16 cellular contexts compared by ENCODE assay signal in the genomic region with DNA sequence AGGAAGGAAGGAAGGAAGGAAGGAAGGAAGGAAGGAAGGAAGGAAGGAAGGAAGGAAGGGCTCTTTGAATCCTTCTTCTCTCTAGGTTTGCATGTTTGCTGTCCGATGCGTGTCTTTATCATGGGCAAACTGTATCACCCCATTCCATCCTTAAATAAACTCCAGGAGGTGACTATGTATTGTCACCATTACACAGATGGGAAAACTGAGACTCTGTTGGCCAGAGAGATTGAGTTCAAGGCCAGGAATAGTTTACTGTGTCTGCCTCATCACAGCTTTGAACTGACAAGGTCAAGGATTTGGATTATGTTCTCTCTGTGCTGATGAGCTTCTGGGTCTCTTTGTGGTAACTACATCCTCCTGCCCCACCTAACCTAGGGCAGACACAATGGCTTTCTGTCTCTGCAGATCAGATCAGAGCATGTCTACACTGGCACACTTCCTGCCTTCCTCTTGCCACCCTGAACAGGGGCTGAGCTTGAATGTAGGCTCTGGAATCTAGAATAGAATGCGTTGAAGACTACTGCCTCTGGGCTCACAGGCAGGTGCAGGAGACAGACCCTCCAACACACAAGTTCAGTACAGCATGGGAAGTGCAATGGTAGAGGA.
DNase-seq lines count a peak whose midpoint lies in the region; ATAC-seq and TF ChIP-seq lines count a peak whose summit lies in the region.
"Had no signal": no experiment of that assay in that cellular context is flagged by ENCODE, and none has a peak within 500 bp of the region (broad histone marks: within the 10 kb centered on the region; RNA-seq: fewer than 3 reads in every experiment).

No MANE protein-coding gene starts in this region.

- peaks cover 0 to 11% (median 4%) of the 10 kb centered on the region in 7 donors for H3K9me3 Mint-ChIP-seq in CD4-positive, CD25-positive, alpha-beta regulatory T cell
- peaks cover 0 to 13% (median 11%) of the 10 kb centered on the region in 3 donors for H3K9me3 Mint-ChIP-seq in T-cell
- H3K9me3 Mint-ChIP-seq in nephron progenitor cell, result peaks cover 35% of the 10 kb centered on the region
- peaks cover 31% of the 10 kb centered on the region for H3K9me3 Mint-ChIP-seq in GM23338

- TF ChIP-seq CTCF in HCT116 (IDR thresholded peaks at IDR 0.05 in 2 of 3, conservative IDR thresholded peaks at IDR 0.05 in 1 of 3; ENCODE audit: borderline replicate concordance in 1 of 3, insufficient read depth in 1 of 3, low read depth in 2 of 3, low read length in 2 of 3), result no peak
- no peak for TF ChIP-seq CTCF in nephron progenitor cell (IDR thresholded peaks at IDR 0.05)
- no peak for TF ChIP-seq CTCF in GM23338 (conservative IDR thresholded peaks at IDR 0.05; ENCODE audit: low read depth in 2 of 2)

- no peak overlapping the region for H3K9ac ChIP-seq in HCT116 (ENCODE audit: low read length)

- BruUV-seq in HCT116 (replicated peaks; lab: Mats Ljungman, UMichigan), result no TSS peak

- peaks cover 0 to 14% (median 10%) of the 10 kb centered on the region in 4 donors for H3K4me1 Mint-ChIP-seq in CD4-positive, CD25-positive, alpha-beta regulatory T cell
- H3K4me1 Mint-ChIP-seq in T-cell (peaks cover 11 to 14% (median 12%) of the 10 kb centered on the region in 3 donors), nephron progenitor cell (peaks cover 38% of the 10 kb centered on the region), GM23338 (peaks cover 2% of the 10 kb centered on the region; the same call in 1 of the 3 replicates)

- H4K20me1 ChIP-seq in HCT116 (ENCODE audit: insufficient read depth) (no peaks in the 10 kb centered on the region), GM23338 (replicated peaks; ENCODE audit: insufficient read depth) (no peaks in the 10 kb centered on the region)

- POLR2A ChIA-PET in HCT116 (lab: Charles Lee), result interaction anchor here (0.6 to 0.7 kb wide), 2 partner anchors 12 to 138 kb away, joined by 3 read pairs; no protein-coding TSS in a partner anchor
- POLR2A ChIA-PET in T-cell (lab: Charles Lee), result interaction anchor here in 1 of 2 donors (0.7 kb wide), 1 partner anchor 192 kb away, joined by 6 read pairs; no protein-coding TSS in a partner anchor

- no peak overlapping the region for H3K27ac ChIP-seq in CD4-positive, CD25-positive, alpha-beta regulatory T cell (ENCODE audit: insufficient read depth, low read length, poor library complexity, severe bottlenecking)
- no peak overlapping the region for H3K27ac ChIP-seq in HCT116 (ENCODE audit: low read depth, low read length)
- H3K27ac ChIP-seq in GM23338 (ENCODE audit: low read depth), result no peak overlapping the region

- no peaks in the 10 kb centered on the region for H3K9me2 ChIP-seq in HCT116 (ENCODE audit: insufficient read depth)
- H3K9me2 ChIP-seq in GM23338 (ENCODE audit: insufficient read depth), result 0 out of 2 replicates have a peak, but pooled peaks cover 3% of the 10 kb centered on the region

- H3K4me3 Mint-ChIP-seq in CD4-positive, CD25-positive, alpha-beta regulatory T cell, result peak overlapping the region in 1 of 4 donors; percentile 11
- H3K4me3 Mint-ChIP-seq in T-cell, result no peak overlapping the region
- no peak overlapping the region for H3K4me3 Mint-ChIP-seq in nephron progenitor cell
- H3K4me3 Mint-ChIP-seq in GM23338, result no peak overlapping the region
- H3K4me3 Mint-ChIP-seq: B cell had no signal

- no peak overlapping the region for H3K27ac Mint-ChIP-seq in CD4-positive, CD25-positive, alpha-beta regulatory T cell
- H3K27ac Mint-ChIP-seq in T-cell (no peak overlapping the region), nephron progenitor cell (peak overlapping the region; percentile 58), GM23338 (no peak overlapping the region)
- H3K27ac Mint-ChIP-seq: B cell had no signal

- H3K36me3 Mint-ChIP-seq in CD4-positive, CD25-positive, alpha-beta regulatory T cell, result no peaks in the 10 kb centered on the region
- H3K36me3 Mint-ChIP-seq in T-cell (peaks cover 6% of the 10 kb centered on the region), nephron progenitor cell (ENCODE audit: low read depth) (peaks cover 16% of the 10 kb centered on the region), GM23338 (ENCODE audit: low read depth) (peaks cover 13% of the 10 kb centered on the region)

- H3K4me3 ChIP-seq in CD4-positive, CD25-positive, alpha-beta regulatory T cell (ENCODE audit: low read depth, low read length), result no peak overlapping the region
- H3K4me3 ChIP-seq in HCT116 (replicated peaks in 1 of 2; ENCODE audit: low read depth in 1 of 2, low read length in 2 of 2) (no peak overlapping the region), GM23338 (no peak overlapping the region)

- H3F3A ChIP-seq in GM23338 (replicated peaks; ENCODE audit: low read depth), result no peaks in the 10 kb centered on the region

- CTCF ChIA-PET in HCT116 (lab: Charles Lee) (no interaction called here), T-cell (lab: Charles Lee) (no interaction called here)

- intact Hi-C loops in HCT116 (cut with micrococcal nuclease), result no loop called here

- peak in 1 of 3 donors; percentile 65 for DNase-seq in CD4-positive, CD25-positive, alpha-beta regulatory T cell
- DNase-seq in HCT116 (ENCODE audit: low read depth, low spot score) (no peak), T-cell (peak in 4 of 34 experiments; percentile 3 to 7 (median 4)), nephron progenitor cell (no peak), GDM1 (lab: John Stamatoyannopoulos, UW) (no peak), GM23338 (ENCODE audit: low spot score) (no peak)
- DNase-seq: Calu3, DMS53, NCI-H1930, NCI-H2171, NCI-H748 treated with DMSO at 0.1 percent for 48 hours, OCI-M1, RPMI8226, SIG-M5 had no signal

- TF ChIP-seq RAD21 in HCT116 (IDR thresholded peaks at IDR 0.05; ENCODE audit: low read depth), result no peak

- RAD21 ChIA-PET in HCT116 (lab: Charles Lee; ENCODE audit: low non-redundant PET in 1 of 2, low total read pairs in 2 of 2, uncharacterized antibody in 2 of 2, unreplicated experiment in 2 of 2), result no interaction called here

- no peaks in the 10 kb centered on the region for H3K36me3 ChIP-seq in CD4-positive, CD25-positive, alpha-beta regulatory T cell (ENCODE audit: control insufficient read depth, insufficient read depth, low read length)
- no peaks in the 10 kb centered on the region for H3K36me3 ChIP-seq in HCT116 (ENCODE audit: control insufficient read depth in 1 of 2, insufficient read depth in 2 of 2, low read length in 2 of 2)
- H3K36me3 ChIP-seq in GM23338 (ENCODE audit: insufficient read depth), result no peaks in the 10 kb centered on the region; the same call in 1 of the 2 replicates

- H3K79me2 ChIP-seq in HCT116 (ENCODE audit: insufficient read depth, low read length) (no peaks in the 10 kb centered on the region), GM23338 (replicated peaks; ENCODE audit: insufficient read depth) (no peaks in the 10 kb centered on the region)

- TF ChIP-seq POLR2A in HCT116 (IDR thresholded peaks at IDR 0.05; ENCODE audit: borderline replicate concordance, extremely low read depth, insufficient read depth, insufficient read length), result no peak

- no peaks in the 10 kb centered on the region for H3K9me3 ChIP-seq in CD4-positive, CD25-positive, alpha-beta regulatory T cell (ENCODE audit: control insufficient read depth in 2 of 2, low read length in 2 of 2)
- H3K9me3 ChIP-seq in HCT116 (ENCODE audit: control insufficient read depth in 1 of 2, insufficient read depth in 1 of 2, low read depth in 1 of 2, low read length in 2 of 2), result peaks cover 8 to 21% of the 10 kb centered on the region in 2 experiments; a peak in 2 of 4 replicates

- H3K4me1 ChIP-seq in CD4-positive, CD25-positive, alpha-beta regulatory T cell (ENCODE audit: control insufficient read depth, insufficient read depth, low read length, poor library complexity, severe bottlenecking), result no peaks in the 10 kb centered on the region
- peaks cover 0 to 15% of the 10 kb centered on the region in 2 experiments; a peak in 2 of 4 replicates for H3K4me1 ChIP-seq in HCT116 (ENCODE audit: control insufficient read depth in 1 of 2, insufficient read depth in 2 of 2, low read length in 2 of 2)
- no peaks in the 10 kb centered on the region for H3K4me1 ChIP-seq in GM23338 (ENCODE audit: insufficient read depth)

- peak; percentile 71 to 72 for ATAC-seq in CD4-positive, CD25-positive, alpha-beta regulatory T cell (ENCODE audit: low read depth in 2 of 2)
- ATAC-seq in HCT116 (0 out of 2 replicates have a peak, but pooled peaks have one; percentile 12), T-cell (replicated peaks in 1 of 4) (peak; percentile 69 to 96 (median 80)), HG02623 (IDR thresholded peaks at IDR 0.05; ENCODE audit: unreplicated experiment) (no peak), GM23338 (no peak)

- no peak overlapping the region for H3K4me2 ChIP-seq in HCT116 (ENCODE audit: low read length)
- no peak overlapping the region for H3K4me2 ChIP-seq in GM23338

- peaks cover 23% of the 10 kb centered on the region for H3K27me3 Mint-ChIP-seq in CD4-positive, CD25-positive, alpha-beta regulatory T cell
- H3K27me3 Mint-ChIP-seq in T-cell (peaks cover 0 to 2% of the 10 kb centered on the region in 2 donors), nephron progenitor cell (ENCODE audit: low read depth, poor library complexity) (peaks cover 15% of the 10 kb centered on the region), GM23338 (ENCODE audit: insufficient read depth, low read depth, poor library complexity) (peaks cover 6% of the 10 kb centered on the region)

- no peak overlapping the region for H2AFZ ChIP-seq in HCT116 (ENCODE audit: low read depth, low read length, poor library complexity, severe bottlenecking)
- no peak overlapping the region for H2AFZ ChIP-seq in GM23338

- no peaks in the 10 kb centered on the region for H3K27me3 ChIP-seq in CD4-positive, CD25-positive, alpha-beta regulatory T cell (ENCODE audit: control insufficient read depth, insufficient read depth, low read length)
- H3K27me3 ChIP-seq in HCT116 (ENCODE audit: insufficient read depth, low read length) (no peaks in the 10 kb centered on the region), GM23338 (ENCODE audit: insufficient read depth) (no peaks in the 10 kb centered on the region)

TF ChIP-seq in HCT116, 20 proteins besides CTCF, POLR2A, EP300 and RAD21:
- no peak for TF ChIP-seq EGR1 (IDR thresholded peaks at IDR 0.05; ENCODE audit: low read depth)
- TF ChIP-seq TCF7L2 (IDR thresholded peaks at IDR 0.05; ENCODE audit: borderline replicate concordance, extremely low read depth, insufficient read depth, insufficient read length), result no peak
- TF ChIP-seq ELF1 (IDR thresholded peaks at IDR 0.05; ENCODE audit: borderline replicate concordance, low read depth), result no peak
- no peak for TF ChIP-seq SIN3A (IDR thresholded peaks at IDR 0.05; ENCODE audit: low read depth)
TF ChIP-seq in HCT116: peak in this region for 0.

TF ChIP-seq in GM23338, 12 proteins besides CTCF, POLR2A, EP300 and RAD21 (continues in another document):
- TF ChIP-seq POLR2AphosphoS5 (IDR thresholded peaks at IDR 0.05; ENCODE audit: low read depth), result no peak

Comparison
In these comparisons a context has a peak if more than half of its experiments do, and no peak if none do; other contexts are left out.
1. ATAC-seq: peak in CD4-positive, CD25-positive, alpha-beta regulatory T cell (2 of 2), HCT116 (single experiment) and T-cell (4 of 4); none in HG02623 (single experiment) and GM23338 (single experiment).